Comparison of ENCODE assay signal across 1 cellular context in genomic region chr5:149175346-149176113, GRCh38.
TF ChIP-seq lines count a peak whose summit lies in the region.

No MANE protein-coding gene starts in this region.

TF ChIP-seq in WTC11, 78 proteins besides CTCF, POLR2A, EP300 and RAD21 (continued from another document):
- TF ChIP-seq ZNF281 (CRISPR knock-in tag; IDR thresholded peaks at IDR 0.05) = no peak
- no peak for TF ChIP-seq HMGXB4 (CRISPR knock-in tag; IDR thresholded peaks at IDR 0.05)
- no peak for TF ChIP-seq KAT7 (CRISPR knock-in tag; IDR thresholded peaks at IDR 0.05; ENCODE audit: borderline replicate concordance)
- TF ChIP-seq TEAD4 (CRISPR knock-in tag; IDR thresholded peaks at IDR 0.05) = no peak
- TF ChIP-seq NR3C1 (CRISPR knock-in tag; conservative IDR thresholded peaks at IDR 0.05; ENCODE audit: low read depth) = no peak
- TF ChIP-seq FOXJ3 (CRISPR knock-in tag; IDR thresholded peaks at IDR 0.05; ENCODE audit: borderline replicate concordance) = no peak
- no peak for TF ChIP-seq ZNF138 (CRISPR knock-in tag; conservative IDR thresholded peaks at IDR 0.05)
- no peak for TF ChIP-seq STAT6 (CRISPR knock-in tag; conservative IDR thresholded peaks at IDR 0.05; ENCODE audit: low read depth)
- TF ChIP-seq ESRRA (CRISPR knock-in tag; IDR thresholded peaks at IDR 0.05; ENCODE audit: borderline replicate concordance) = no peak
